ENCODE assay signal across 8 cellular contexts in genomic region chr17:44948315-44948795, GRCh38. TPM values are rescaled to one million over a fixed set of nuclear protein-coding genes. Genes with fewer than 3 reads are reported as not detected.
A peak's percentile ranks its signal among the peaks of the same experiment; 100 is the strongest.
DNase-seq lines count a peak whose midpoint lies in the region; ATAC-seq and TF ChIP-seq lines count a peak whose summit lies in the region.

No MANE protein-coding gene starts in this region.

- H3K36me3 ChIP-seq in neuron (ENCODE audit: insufficient read depth, low read length) = peaks cover 8% of the 10 kb centered on the region

- H3K27me3 ChIP-seq in neuron (ENCODE audit: insufficient read depth, low read length) = peaks cover 5% of the 10 kb centered on the region

- H3K9me3 Mint-ChIP-seq in CD14-positive monocyte = no peaks in the 10 kb centered on the region
- no peaks in the 10 kb centered on the region for H3K9me3 Mint-ChIP-seq in effector memory CD8-positive, alpha-beta T cell

- DNase-seq in CD14-positive monocyte (ENCODE audit: low spot score) (no peak), NB4 (ENCODE audit: low read depth) (no peak), iPS-NIHi11 (ENCODE audit: low spot score) (no peak), AG20443 (ENCODE audit: low spot score) (no peak)
- DNase-seq in effector memory CD8-positive, alpha-beta T cell = no peak

- H3K4me3 Mint-ChIP-seq in CD14-positive monocyte = peak overlapping the region; percentile 86 to 95
- H3K4me3 Mint-ChIP-seq in effector memory CD8-positive, alpha-beta T cell = peak overlapping the region; percentile 87 to 91

- H3K27me3 Mint-ChIP-seq in CD14-positive monocyte (ENCODE audit: low read depth in 3 of 3) = peaks cover 2 to 9% (median 6%) of the 10 kb centered on the region in 3 donors
- H3K27me3 Mint-ChIP-seq in effector memory CD8-positive, alpha-beta T cell = no peaks in the 10 kb centered on the region

- H3K4me1 Mint-ChIP-seq in CD14-positive monocyte = peaks cover 18% of the 10 kb centered on the region
- peaks cover 6% of the 10 kb centered on the region in 2 donors for H3K4me1 Mint-ChIP-seq in effector memory CD8-positive, alpha-beta T cell (ENCODE audit: low read depth in 2 of 2)

- H3K4me1 ChIP-seq in neuron (ENCODE audit: insufficient read depth, low read length) = peaks cover 7% of the 10 kb centered on the region

- peak overlapping the region in 4 of 7 donors; percentile 86 to 94 (median 90) for H3K27ac Mint-ChIP-seq in CD14-positive monocyte
- peak overlapping the region; percentile 83 to 92 for H3K27ac Mint-ChIP-seq in effector memory CD8-positive, alpha-beta T cell

- H3K4me3 ChIP-seq in NB4 (ENCODE audit: low read depth, low read length) (peak overlapping the region; percentile 82), neuron (ENCODE audit: low read length) (peak overlapping the region; percentile 56)

- H3K36me3 Mint-ChIP-seq in CD14-positive monocyte = peaks cover 0 to 4% of the 10 kb centered on the region in 2 donors
- H3K36me3 Mint-ChIP-seq in effector memory CD8-positive, alpha-beta T cell (ENCODE audit: insufficient read depth) = peaks cover 3% of the 10 kb centered on the region

- TF ChIP-seq POLR2A in NB4 (IDR thresholded peaks at IDR 0.05; ENCODE audit: extremely low read depth, insufficient read length) = no peak

- H3K9me3 ChIP-seq in neuron (ENCODE audit: low read length) = peaks cover 1% of the 10 kb centered on the region

- TF ChIP-seq CTCF in CD14-positive monocyte (IDR thresholded peaks at IDR 0.05) (no peak), NB4 (IDR thresholded peaks at IDR 0.05; ENCODE audit: low read depth, low read length) (no peak)

- H2AFZ ChIP-seq in neuron (ENCODE audit: low read depth, low read length) = peak overlapping the region; percentile 64

- ATAC-seq in effector memory CD8-positive, alpha-beta T cell (replicated peaks) = no peak
- ATAC-seq in GM18498 (IDR thresholded peaks at IDR 0.05; ENCODE audit: unreplicated experiment) (no peak), GM21528 (IDR thresholded peaks at IDR 0.05; ENCODE audit: low FRiP score, unreplicated experiment) (no peak)

- intact Hi-C loops in CD14-positive monocyte (cut with micrococcal nuclease) = loop anchor here (2.0 to 5.0 kb wide), 2 partner anchors 46 to 48 kb away; a partner anchor contains a TSS

RNA-seq across cellular contexts. Expression of gene KIF18B, which starts 0.8 kb away (rescaled TPM):
- not detected for polyA plus RNA-seq in CD14-positive monocyte

RNA-seq across cellular contexts. Expression of gene C1QL1, which starts 19.7 kb away (rescaled TPM):
- polyA plus RNA-seq in CD14-positive monocyte = not detected

RNA-seq across cellular contexts. Expression of gene GFAP, which starts 33.1 kb away (rescaled TPM):
- polyA plus RNA-seq in CD14-positive monocyte = under 1 TPM; 0.18 to 0.33 TPM

RNA-seq across cellular contexts. Expression of gene EFTUD2, which starts 49.1 kb away (rescaled TPM):
- 100 to 1,000 TPM; 104 to 144 TPM for polyA plus RNA-seq in CD14-positive monocyte
